8 cellular contexts compared by ENCODE assay signal in the genomic region with DNA sequence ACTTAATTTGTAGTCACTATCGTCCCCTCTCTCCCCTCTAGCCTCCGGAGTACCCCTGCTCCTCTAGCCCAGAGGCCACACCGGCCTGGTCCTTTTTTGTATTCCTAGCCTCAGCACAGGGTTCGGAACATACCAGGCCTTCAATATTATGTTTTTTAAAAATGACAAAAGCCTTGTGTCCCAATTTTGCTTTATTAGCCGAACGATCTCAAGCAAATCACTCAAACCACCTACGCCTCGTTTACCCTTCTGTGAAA.
DNase-seq lines count a peak whose midpoint lies in the region; ATAC-seq and TF ChIP-seq lines count a peak whose summit lies in the region.

No MANE protein-coding gene starts in this region.

- no peak for TF ChIP-seq CTCF in retinal pigment epithelial cell (conservative IDR thresholded peaks at IDR 0.05; ENCODE audit: low read depth, low read length)

- H3K4me3 Mint-ChIP-seq in T-helper 2 cell treated with Interferon-gamma antibody and Interleukin-4, amounts not matched to agents 5 μg/mL and 100 μg/mL, for 36 hours = peak overlapping the region; percentile 94

- DNase-seq in T-helper 2 cell treated with Interferon-gamma antibody and Interleukin-4, amounts not matched to agents 5 μg/mL and 100 μg/mL, for 36 hours (ENCODE audit: low spot score) = no peak
- DNase-seq in globus pallidus (ENCODE audit: low spot score) (peak; percentile 10), retinal pigment epithelial cell (ENCODE audit: low read depth) (no peak), AML-193 (lab: John Stamatoyannopoulos, UW) (no peak)

- H3K4me3 ChIP-seq in retinal pigment epithelial cell (ENCODE audit: low read length) = peak overlapping the region; percentile 95

- peaks cover 39% of the 10 kb centered on the region for H3K4me1 Mint-ChIP-seq in T-helper 2 cell treated with Interferon-gamma antibody and Interleukin-4, amounts not matched to agents 5 μg/mL and 100 μg/mL, for 36 hours (ENCODE audit: low read depth)

- ATAC-seq in GM18517 (IDR thresholded peaks at IDR 0.05; ENCODE audit: unreplicated experiment) (peak; percentile 16), HG02852 (IDR thresholded peaks at IDR 0.05; ENCODE audit: unreplicated experiment) (peak; percentile 9), GM21529 (IDR thresholded peaks at IDR 0.05; ENCODE audit: unreplicated experiment) (no peak), GM18870 (IDR thresholded peaks at IDR 0.05; ENCODE audit: unreplicated experiment) (no peak)

- H3K9me3 Mint-ChIP-seq in T-helper 2 cell treated with Interferon-gamma antibody and Interleukin-4, amounts not matched to agents 5 μg/mL and 100 μg/mL, for 36 hours = no peaks in the 10 kb centered on the region

- peak overlapping the region; percentile 97 for H3K27ac Mint-ChIP-seq in T-helper 2 cell treated with Interferon-gamma antibody and Interleukin-4, amounts not matched to agents 5 μg/mL and 100 μg/mL, for 36 hours

- H3K36me3 Mint-ChIP-seq in T-helper 2 cell treated with Interferon-gamma antibody and Interleukin-4, amounts not matched to agents 5 μg/mL and 100 μg/mL, for 36 hours (ENCODE audit: low read depth) = peaks cover 31% of the 10 kb centered on the region

- H3K27me3 Mint-ChIP-seq in T-helper 2 cell treated with Interferon-gamma antibody and Interleukin-4, amounts not matched to agents 5 μg/mL and 100 μg/mL, for 36 hours (ENCODE audit: low read depth) = no peaks in the 10 kb centered on the region

Comparison
In these comparisons a context has a peak if more than half of its experiments do, and no peak if none do; other contexts are left out.
1. ATAC-seq: peak in GM18517 (single experiment) and HG02852 (single experiment); none in GM21529 (single experiment) and GM18870 (single experiment).